ENCODE assay signal across 26 cellular contexts in the genomic region with DNA sequence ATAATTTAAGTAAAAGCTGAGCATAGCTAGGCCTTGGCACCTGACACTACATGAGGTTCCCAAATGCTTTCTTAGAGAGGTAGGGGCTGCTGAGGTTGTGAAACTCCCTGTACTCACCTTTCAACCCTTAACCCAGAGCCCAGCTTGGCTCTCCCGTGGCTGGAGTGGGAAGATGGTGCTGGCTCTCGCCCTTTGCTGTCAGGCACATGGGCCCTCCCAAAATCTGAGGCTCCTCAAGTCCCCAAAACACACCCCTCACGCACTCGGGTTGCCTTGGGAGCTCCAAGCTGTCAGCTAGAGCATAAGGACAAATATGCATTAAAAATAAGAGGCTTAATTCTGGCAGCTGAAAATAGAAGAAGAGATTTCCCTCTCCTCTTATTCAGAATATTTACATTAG. TPM values are rescaled to one million over a fixed set of nuclear protein-coding genes. Genes with fewer than 3 reads are reported as not detected.
"Had no signal": no experiment of that assay in that cellular context is flagged by ENCODE, and none has a peak within 500 bp of the region (broad histone marks: within the 10 kb centered on the region; RNA-seq: fewer than 3 reads in every experiment).

No MANE protein-coding gene starts in this region.

- H3K27ac Mint-ChIP-seq: activated naive CD8-positive, alpha-beta T cell; activated T-cell treated with anti-CD3 and anti-CD28 coated beads, Interleukin-2, amount 50 U/mL, for 24 hours; activated T-helper 17 cell treated with anti-CD3 and anti-CD28 coated beads, Interleukin-2, amount 50 U/mL, for 72 hours; naive thymus-derived CD8-positive, alpha-beta T cell; stimulated activated naive B cell treated with anti-CD40 and anti-IgM and Interleukin-4, amounts not matched to agents 10 μg/mL and 1 μg/mL and 100 μg/mL, for 72 hours had no signal

- H3K4me3 ChIP-seq: adrenal gland, esophagus muscularis mucosa, left lung, lung, ovary, prostate gland, transverse colon, uterus had no signal

- H3K27me3 Mint-ChIP-seq: stimulated activated naive B cell treated with anti-CD40 and anti-IgM and Interleukin-4, amounts not matched to agents 10 μg/mL and 1 μg/mL and 100 μg/mL, for 72 hours had no signal

- FAIRE-seq: astrocyte, colon, frontal cortex, keratinocyte, TTC549 had no signal

- H3K36me3 Mint-ChIP-seq: activated naive CD8-positive, alpha-beta T cell had no signal

- H3K4me1 ChIP-seq: adrenal gland, esophagus muscularis mucosa, left lung, prostate gland, transverse colon, uterus had no signal

- H3K4me1 Mint-ChIP-seq: activated T-helper 17 cell treated with anti-CD3 and anti-CD28 coated beads, Interleukin-2, amount 50 U/mL, for 72 hours; central memory CD8-positive, alpha-beta T cell; naive thymus-derived CD8-positive, alpha-beta T cell had no signal

- H3K9me3 ChIP-seq: adrenal gland, esophagus muscularis mucosa, neutrophil, ovary, prostate gland, uterus had no signal

- H3K27me3 ChIP-seq: adrenal gland, esophagus muscularis mucosa, left lung, neutrophil, ovary, transverse colon, uterus had no signal

- H3K36me3 ChIP-seq: adrenal gland, esophagus muscularis mucosa, left lung, neutrophil, ovary, prostate gland, transverse colon, uterus had no signal

- H3K4me3 Mint-ChIP-seq: activated naive CD8-positive, alpha-beta T cell; activated T-cell treated with anti-CD3 and anti-CD28 coated beads, Interleukin-2, amount 50 U/mL, for 24 hours; activated T-helper 17 cell treated with anti-CD3 and anti-CD28 coated beads, Interleukin-2, amount 50 U/mL, for 72 hours; central memory CD8-positive, alpha-beta T cell; naive thymus-derived CD8-positive, alpha-beta T cell; stimulated activated naive B cell treated with anti-CD40 and anti-IgM and Interleukin-4, amounts not matched to agents 10 μg/mL and 1 μg/mL and 100 μg/mL, for 72 hours had no signal

- DNase-seq: activated T-cell treated with anti-CD3 and anti-CD28 coated beads, Interleukin-2, amount 50 U/mL, for 24 hours; adrenal gland; effector memory CD4-positive, alpha-beta T cell; head of caudate nucleus; hypothalamus; left lung; naive thymus-derived CD8-positive, alpha-beta T cell; ovary; stimulated activated CD4-positive, alpha-beta T cell treated with anti-CD3 and anti-CD28 coated beads, Interleukin-2, amount 100 ng/mL, for 48 hours; stimulated activated CD8-positive, alpha-beta memory T cell treated with anti-CD3 and anti-CD28 coated beads, Interleukin-4, amount 100 ng/mL, for 48 hours; stimulated activated naive B cell treated with anti-CD40 and anti-IgM and Interleukin-4, amounts not matched to agents 10 μg/mL and 1 μg/mL and 100 μg/mL, for 72 hours; transverse colon; uterus had no signal

- H3K27ac ChIP-seq: adrenal gland, esophagus muscularis mucosa, left lung, neutrophil, ovary, prostate gland, transverse colon, uterus had no signal

RNA-seq across cellular contexts. Expression of gene PLPPR4, which starts 46.7 kb away (rescaled TPM):
- total RNA-seq: activated T-helper 17 cell treated with anti-CD3 and anti-CD28 coated beads, Interleukin-2, amount 50 U/mL, for 72 hours; dermis microvascular lymphatic vessel endothelial cell; naive thymus-derived CD8-positive, alpha-beta T cell had no signal
- polyA plus RNA-seq: keratinocyte; naive thymus-derived CD8-positive, alpha-beta T cell had no signal
